In the genomic region with DNA sequence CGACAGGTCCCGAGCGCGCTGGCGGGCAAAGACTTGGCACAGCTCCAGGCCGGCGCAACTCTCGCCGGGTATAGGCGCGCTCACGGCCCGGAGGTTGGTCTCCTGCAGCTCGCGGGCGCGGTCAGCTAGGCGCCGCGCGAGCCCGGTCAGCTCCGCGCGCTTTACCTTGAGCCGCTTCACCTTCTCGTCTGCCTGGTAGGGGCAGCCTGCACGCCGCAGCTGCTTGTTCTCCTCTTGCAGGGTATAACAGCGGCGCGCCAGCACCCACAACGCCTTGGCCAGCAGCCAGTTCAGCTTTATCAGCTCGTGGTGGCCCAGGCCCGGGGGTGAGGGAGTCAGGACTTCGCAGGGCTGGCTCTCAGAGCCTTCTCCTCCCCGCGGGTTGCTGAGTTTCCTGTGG, we compare ENCODE assay signal across 7 cellular contexts. TPM values are rescaled to one million over a fixed set of nuclear protein-coding genes. Genes with fewer than 3 reads are reported as not detected.
A peak's percentile ranks its signal among the peaks of the same experiment; 100 is the strongest.
DNase-seq lines count a peak whose midpoint lies in the region; ATAC-seq and TF ChIP-seq lines count a peak whose summit lies in the region.
"Not testable (repeated sequence)": the region's sequence is repeated elsewhere in the genome, so short reads cannot be mapped to it uniquely, and the experiment has no call there.

No MANE protein-coding gene starts in this region.

- H3K9me3 ChIP-seq in heart right ventricle; lung (ENCODE audit: control insufficient read depth in 2 of 2, insufficient read depth in 1 of 2, low read length in 1 of 2): not testable (repeated sequence)

- TF ChIP-seq CTCF in activated B cell treated with CpG ODN at 0.5 μM for 24 hours (IDR thresholded peaks at IDR 0.05); heart right ventricle (IDR thresholded peaks at IDR 0.05); lung (IDR thresholded peaks at IDR 0.05; ENCODE audit: control extremely low read depth, extremely low read depth): not testable (repeated sequence)

- CTCF ChIA-PET in activated B cell treated with CpG ODN at 0.5 μM for 24 hours (lab: Charles Lee), result not testable (repeated sequence)

- POLR2A ChIA-PET in activated B cell treated with CpG ODN at 0.5 μM for 24 hours (lab: Charles Lee); activated naive CD8-positive, alpha-beta T cell treated with anti-CD3 and anti-CD28 coated beads, Interleukin-2, amount 10 ng/mL, durations not matched to agents 7 days and 5 days (lab: Charles Lee): not testable (repeated sequence)

- ATAC-seq in GM18867 (IDR thresholded peaks at IDR 0.05; ENCODE audit: unreplicated experiment) (peak; percentile 22), HG03045 (IDR thresholded peaks at IDR 0.05; ENCODE audit: unreplicated experiment) (peak; percentile 12), activated B cell treated with CpG ODN at 0.5 μM for 24 hours (ENCODE audit: low read depth) (peak; percentile 11), heart right ventricle (peak; percentile 4 to 55 (median 27)), lung (ENCODE audit: insufficient read depth, low FRiP score) (peak; percentile 27), sciatic nerve (peak; percentile 34)
- peak; percentile 48 for ATAC-seq in activated naive CD8-positive, alpha-beta T cell treated with anti-CD3 and anti-CD28 coated beads, Interleukin-2, amount 10 ng/mL, durations not matched to agents 7 days and 5 days (ENCODE audit: low read depth)

- H3K4me3 ChIP-seq in heart right ventricle, lung: not testable (repeated sequence)

- intact Hi-C loops in activated B cell treated with CpG ODN at 0.5 μM for 24 hours (cut with micrococcal nuclease); heart right ventricle (cut with DNase I); sciatic nerve (cut with DNase I): not testable (repeated sequence)

- H3K36me3 ChIP-seq in heart right ventricle; lung (ENCODE audit: control insufficient read depth in 2 of 2, insufficient read depth in 2 of 2, low read length in 2 of 2): not testable (repeated sequence)

- not testable (repeated sequence) for H3K4me1 ChIP-seq in heart right ventricle; lung (ENCODE audit: control insufficient read depth in 2 of 2, insufficient read depth in 2 of 2, low read length in 2 of 2)

- not testable (repeated sequence) for H3K27me3 Mint-ChIP-seq in activated B cell treated with CpG ODN at 0.5 μM for 24 hours; activated naive CD8-positive, alpha-beta T cell treated with anti-CD3 and anti-CD28 coated beads, Interleukin-2, amount 10 ng/mL, durations not matched to agents 7 days and 5 days

- DNase-seq in activated B cell treated with CpG ODN at 0.5 μM for 24 hours; activated naive CD8-positive, alpha-beta T cell treated with anti-CD3 and anti-CD28 coated beads, Interleukin-2, amount 10 ng/mL, durations not matched to agents 7 days and 5 days; heart right ventricle; lung (ENCODE audit: low spot score); sciatic nerve (ENCODE audit: low spot score): not testable (repeated sequence)

- H3K4me3 Mint-ChIP-seq in activated B cell treated with CpG ODN at 0.5 μM for 24 hours; activated naive CD8-positive, alpha-beta T cell treated with anti-CD3 and anti-CD28 coated beads, Interleukin-2, amount 10 ng/mL, durations not matched to agents 7 days and 5 days: not testable (repeated sequence)

- not testable (repeated sequence) for H3K27ac ChIP-seq in heart right ventricle; lung (ENCODE audit: low read depth in 1 of 2, low read length in 1 of 2)

- not testable (repeated sequence) for H3K27me3 ChIP-seq in heart right ventricle; lung (ENCODE audit: control insufficient read depth, insufficient read depth)

- not testable (repeated sequence) for H3K4me1 Mint-ChIP-seq in activated B cell treated with CpG ODN at 0.5 μM for 24 hours; activated naive CD8-positive, alpha-beta T cell treated with anti-CD3 and anti-CD28 coated beads, Interleukin-2, amount 10 ng/mL, durations not matched to agents 7 days and 5 days

- WGBS in heart right ventricle, 2 donors, result no CpG with 5 or more reads among the region's 38 CpGs
- WGBS in lung, 2 donors, result no CpG with 5 or more reads among the region's 38 CpGs

- not testable (repeated sequence) for H3K27ac Mint-ChIP-seq in activated B cell treated with CpG ODN at 0.5 μM for 24 hours; activated naive CD8-positive, alpha-beta T cell treated with anti-CD3 and anti-CD28 coated beads, Interleukin-2, amount 10 ng/mL, durations not matched to agents 7 days and 5 days

- H3K9me3 Mint-ChIP-seq in activated B cell treated with CpG ODN at 0.5 μM for 24 hours; activated naive CD8-positive, alpha-beta T cell treated with anti-CD3 and anti-CD28 coated beads, Interleukin-2, amount 10 ng/mL, durations not matched to agents 7 days and 5 days: not testable (repeated sequence)

- H3K36me3 Mint-ChIP-seq in activated B cell treated with CpG ODN at 0.5 μM for 24 hours (ENCODE audit: low read depth); activated naive CD8-positive, alpha-beta T cell treated with anti-CD3 and anti-CD28 coated beads, Interleukin-2, amount 10 ng/mL, durations not matched to agents 7 days and 5 days: not testable (repeated sequence)

RNA-seq across cellular contexts. Expression of a gene that starts 1.7 kb away (rescaled TPM):
- 0.24 TPM in 1 of 2 replicates, not detected in the other for total RNA-seq in activated B cell treated with CpG ODN at 0.5 μM for 24 hours
- total RNA-seq in activated naive CD8-positive, alpha-beta T cell treated with anti-CD3 and anti-CD28 coated beads, Interleukin-2, amount 10 ng/mL, durations not matched to agents 7 days and 5 days, result 1 to 10 TPM; 1.0 to 1.1 TPM
- total RNA-seq in heart right ventricle, result under 1 TPM in 6 of 10 donors, not detected in 4; 0.05 to 0.32 (median 0.14) TPM
- polyA plus RNA-seq in heart right ventricle, result not detected
- under 1 TPM in 1 of 2 donors, not detected in 1; 0.40 TPM for total RNA-seq in lung
- under 1 TPM; 0.05 to 0.10 TPM for polyA plus RNA-seq in lung
- 0.36 TPM for total RNA-seq in sciatic nerve

RNA-seq across cellular contexts. Expression of a gene that starts 18.0 kb away (rescaled TPM):
- total RNA-seq in activated B cell treated with CpG ODN at 0.5 μM for 24 hours (39.8 and 43.3 TPM in 2 replicates), heart right ventricle (10 to 100 TPM; 43.1 to 61.3 (median 49.5) TPM), lung (10 to 100 TPM; 37.2 to 41.6 TPM), sciatic nerve (40.8 TPM)
- 10 to 100 TPM; 49.3 to 51.5 TPM for total RNA-seq in activated naive CD8-positive, alpha-beta T cell treated with anti-CD3 and anti-CD28 coated beads, Interleukin-2, amount 10 ng/mL, durations not matched to agents 7 days and 5 days
- polyA plus RNA-seq in heart right ventricle (10 to 100 TPM; 52.1 to 63.6 TPM), lung (10 to 100 TPM; 46.3 to 63.0 TPM)
